In the genomic region with DNA sequence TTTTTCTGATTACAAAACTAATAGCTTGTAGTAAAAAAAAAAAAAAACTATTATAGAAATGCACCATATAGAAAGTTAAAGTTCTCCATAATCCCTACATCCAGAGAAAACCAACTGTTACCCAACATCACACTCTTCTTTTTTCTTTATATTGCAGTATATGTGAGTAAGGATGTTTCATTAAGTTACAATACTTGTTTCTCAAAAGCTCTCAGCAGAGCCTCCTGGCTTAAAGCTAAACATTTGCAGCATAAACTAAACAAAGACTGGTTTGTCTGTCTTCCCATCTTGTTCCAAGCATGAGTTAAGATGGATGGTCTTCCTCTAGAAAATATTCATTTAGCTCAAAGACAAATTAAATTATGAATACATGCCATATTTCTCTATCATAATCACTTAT, we compare ENCODE assay signal across 22 cellular contexts. TPM values are rescaled to one million over a fixed set of nuclear protein-coding genes. Genes with fewer than 3 reads are reported as not detected.
DNase-seq lines count a peak whose midpoint lies in the region; ATAC-seq and TF ChIP-seq lines count a peak whose summit lies in the region.
"Had no signal": no experiment of that assay in that cellular context is flagged by ENCODE, and none has a peak within 500 bp of the region (broad histone marks: within the 10 kb centered on the region; RNA-seq: fewer than 3 reads in every experiment).

No MANE protein-coding gene starts in this region.

- H3K27ac ChIP-seq in AG04450 (ENCODE audit: low read depth, low read length) = no peak overlapping the region
- no peak overlapping the region for H3K27ac ChIP-seq in CD4-positive, alpha-beta T cell (ENCODE audit: low read depth, low read length)
- H3K27ac ChIP-seq in mesenchymal stem cell (ENCODE audit: low read length, poor library complexity, severe bottlenecking) = no peak overlapping the region
- no peak overlapping the region for H3K27ac ChIP-seq in brain microvascular endothelial cell
- H3K27ac ChIP-seq: coronary artery, ovary, right atrium auricular region, RWPE1, SK-N-MC, thoracic aorta had no signal

- TF ChIP-seq CTCF in AG04450 (IDR thresholded peaks at IDR 0.05; ENCODE audit: low read depth, low read length) (peak; percentile 26; the same call in 1 of the 2 replicates), brain microvascular endothelial cell (IDR thresholded peaks at IDR 0.05; ENCODE audit: low read depth, low read length, missing control alignments) (no peak), GM20000 (IDR thresholded peaks at IDR 0.05; ENCODE audit: extremely low read depth, missing control alignments) (no peak)
- TF ChIP-seq CTCF in CD4-positive, alpha-beta T cell (IDR thresholded peaks at IDR 0.05) = no peak

- no peak overlapping the region for H3K14ac ChIP-seq in mesenchymal stem cell (ENCODE audit: low read length in 2 of 2)

- H3K18ac ChIP-seq in mesenchymal stem cell (ENCODE audit: low read depth in 1 of 2, low read length in 2 of 2) = no peak overlapping the region

- no peaks in the 10 kb centered on the region for H3K27me3 Mint-ChIP-seq in CD4-positive, alpha-beta T cell
- no peaks in the 10 kb centered on the region for H3K27me3 Mint-ChIP-seq in activated T-helper 2 cell treated with anti-CD3 and anti-CD28 coated beads, Interferon-gamma antibody, Interleukin-2, Interleukin-4, amounts not matched to agents 10 μg/mL and 5 μg/mL and 100 μg/mL, durations not matched to agents 14 hours and 24 hours and 36 hours (ENCODE audit: low read depth)

- no peak overlapping the region for H2AK5ac ChIP-seq in mesenchymal stem cell (ENCODE audit: low read length, severe bottlenecking)

- H3K27ac Mint-ChIP-seq in CD4-positive, alpha-beta T cell = peak overlapping the region; percentile 10
- H3K27ac Mint-ChIP-seq in activated T-helper 2 cell treated with anti-CD3 and anti-CD28 coated beads, Interferon-gamma antibody, Interleukin-2, Interleukin-4, amounts not matched to agents 10 μg/mL and 5 μg/mL and 100 μg/mL, durations not matched to agents 14 hours and 24 hours and 36 hours = peak overlapping the region; percentile 52
- H3K27ac Mint-ChIP-seq: endodermal cell had no signal

- no peak overlapping the region for H2BK5ac ChIP-seq in mesenchymal stem cell (ENCODE audit: low read depth, low read length, poor library complexity, severe bottlenecking)

- in situ Hi-C loops in brain microvascular endothelial cell (cut with HindIII; ENCODE audit: low pct_ligation_motif_present, low sequenced_read_pairs) = no loop called here

- DNase-seq in AG04450 (ENCODE audit: low read depth, low spot score) (peak; percentile 32), mesenchymal stem cell (peak; percentile 76), brain microvascular endothelial cell (no peak), EL (no peak), GM20000 (ENCODE audit: low spot score) (no peak)
- DNase-seq in CD4-positive, alpha-beta T cell = no peak
- no peak for DNase-seq in activated T-helper 2 cell treated with anti-CD3 and anti-CD28 coated beads, Interferon-gamma antibody, Interleukin-2, Interleukin-4, amounts not matched to agents 10 μg/mL and 5 μg/mL and 100 μg/mL, durations not matched to agents 14 hours and 24 hours and 36 hours (ENCODE audit: low spot score)
- DNase-seq: activated CD4-positive, alpha-beta T cell treated with anti-CD3 and anti-CD28 coated beads, Interleukin-2, amount 50 U/mL, for 4 hours; activated effector memory CD4-positive, alpha-beta T cell treated with anti-CD3 and anti-CD28 coated beads, Interleukin-2, amount 50 U/mL, for 16 hours; DMS 273 treated with DMSO at 0.1 percent for 48 hours; endodermal cell; NCI-H1092 treated with DMSO at 0.1 percent for 48 hours; NCI-H1930; ovary; stimulated activated CD4-positive, alpha-beta T cell treated with anti-CD3 and anti-CD28 coated beads, Interleukin-4, amount 100 ng/mL, for 1 hour; stimulated activated naive CD4-positive, alpha-beta T cell had no signal

- CTCF ChIA-PET in AG04450 (lab: Charles Lee) = interaction anchor here (0.8 to 1.8 kb wide), 6 partner anchors 10 to 396 kb away, joined by 3 to 22 read pairs (median 6); a partner anchor contains a TSS
- CTCF ChIA-PET in CD4-positive, alpha-beta T cell (lab: Charles Lee) = interaction anchor here (0.7 to 1.7 kb wide), 6 partner anchors 21 to 109 kb away, joined by 3 to 6 read pairs (median 4); a partner anchor contains a TSS

- H3K27me3 ChIP-seq in AG04450 (ENCODE audit: control insufficient read depth, insufficient read depth, low read length) (no peaks in the 10 kb centered on the region), mesenchymal stem cell (ENCODE audit: control insufficient read depth in 1 of 2, insufficient read depth in 1 of 2, low read length in 2 of 2) (no peaks in the 10 kb centered on the region), brain microvascular endothelial cell (replicated peaks) (no peaks in the 10 kb centered on the region)
- no peaks in the 10 kb centered on the region for H3K27me3 ChIP-seq in CD4-positive, alpha-beta T cell (ENCODE audit: control insufficient read depth, insufficient read depth, low read length)
- H3K27me3 ChIP-seq: ovary, right atrium auricular region had no signal

- H3K36me3 Mint-ChIP-seq in CD4-positive, alpha-beta T cell (ENCODE audit: low read depth) = peaks cover 38% of the 10 kb centered on the region
- H3K36me3 Mint-ChIP-seq in activated T-helper 2 cell treated with anti-CD3 and anti-CD28 coated beads, Interferon-gamma antibody, Interleukin-2, Interleukin-4, amounts not matched to agents 10 μg/mL and 5 μg/mL and 100 μg/mL, durations not matched to agents 14 hours and 24 hours and 36 hours (ENCODE audit: low read depth) = peaks cover 20% of the 10 kb centered on the region

- peak overlapping the region; percentile 1 for H3K4me3 Mint-ChIP-seq in CD4-positive, alpha-beta T cell
- H3K4me3 Mint-ChIP-seq in activated T-helper 2 cell treated with anti-CD3 and anti-CD28 coated beads, Interferon-gamma antibody, Interleukin-2, Interleukin-4, amounts not matched to agents 10 μg/mL and 5 μg/mL and 100 μg/mL, durations not matched to agents 14 hours and 24 hours and 36 hours (ENCODE audit: low read depth) = no peak overlapping the region
- H3K4me3 Mint-ChIP-seq: CD14-positive monocyte, endodermal cell had no signal

- H3K23ac ChIP-seq in mesenchymal stem cell (ENCODE audit: low read length in 2 of 2) = no peak overlapping the region

- H2BK12ac ChIP-seq in mesenchymal stem cell (ENCODE audit: low read length in 2 of 2) = no peak overlapping the region

- H3K79me1 ChIP-seq in mesenchymal stem cell (replicated peaks; ENCODE audit: low read length, poor library complexity, severe bottlenecking) = peaks cover 9% of the 10 kb centered on the region

- no peak overlapping the region for H2AFZ ChIP-seq in mesenchymal stem cell (ENCODE audit: low read depth, low read length)

- H3K4me1 Mint-ChIP-seq in CD4-positive, alpha-beta T cell (ENCODE audit: low read depth) = peaks cover 69% of the 10 kb centered on the region
- H3K4me1 Mint-ChIP-seq in activated T-helper 2 cell treated with anti-CD3 and anti-CD28 coated beads, Interferon-gamma antibody, Interleukin-2, Interleukin-4, amounts not matched to agents 10 μg/mL and 5 μg/mL and 100 μg/mL, durations not matched to agents 14 hours and 24 hours and 36 hours (ENCODE audit: low read depth) = peaks cover 27% of the 10 kb centered on the region

- H3K9me3 ChIP-seq in AG04450 (ENCODE audit: control insufficient read depth, insufficient read depth, low read length) = no peaks in the 10 kb centered on the region; the same call in 1 of the 2 replicates
- H3K9me3 ChIP-seq in CD4-positive, alpha-beta T cell (ENCODE audit: control insufficient read depth, low read length) = no peaks in the 10 kb centered on the region
- H3K9me3 ChIP-seq in mesenchymal stem cell (ENCODE audit: control insufficient read depth, low read length) = no peaks in the 10 kb centered on the region
- H3K9me3 ChIP-seq: ovary, right atrium auricular region, thoracic aorta had no signal

- no peak overlapping the region for H2BK120ac ChIP-seq in mesenchymal stem cell (ENCODE audit: low read depth, low read length)

- H4K91ac ChIP-seq in mesenchymal stem cell (ENCODE audit: low read length) = no peak overlapping the region

- no peak overlapping the region for H3K4ac ChIP-seq in mesenchymal stem cell (ENCODE audit: low read depth in 1 of 2, low read length in 2 of 2)

- H3K9ac ChIP-seq in mesenchymal stem cell (ENCODE audit: low read length) = no peak overlapping the region

- intact Hi-C loops in CD4-positive, alpha-beta T cell (cut with DNase I, micrococcal nuclease) = loop anchor here in 1 of 2 experiments (5.0 kb wide), 1 partner anchor 33 kb away; no protein-coding TSS in a partner anchor
- intact Hi-C loops in activated T-helper 2 cell treated with anti-CD3 and anti-CD28 coated beads, Interferon-gamma antibody, Interleukin-2, Interleukin-4, amounts not matched to agents 10 μg/mL and 5 μg/mL and 100 μg/mL, durations not matched to agents 14 hours and 24 hours and 36 hours (cut with micrococcal nuclease) = no loop called here

- H3K4me3 ChIP-seq in AG04450 (ENCODE audit: low read depth, low read length) (no peak overlapping the region), mesenchymal stem cell (ENCODE audit: insufficient read depth in 1 of 2, low read depth in 1 of 2, low read length in 2 of 2) (no peak overlapping the region), brain microvascular endothelial cell (ENCODE audit: low read depth, low read length) (no peak overlapping the region)
- H3K4me3 ChIP-seq: coronary artery, ovary, right atrium auricular region, SK-N-MC, thoracic aorta had no signal

- H3K4me2 ChIP-seq in mesenchymal stem cell (ENCODE audit: low read length, poor library complexity, severe bottlenecking) = no peak overlapping the region

- no peak overlapping the region for H4K8ac ChIP-seq in mesenchymal stem cell (ENCODE audit: low read length)

- H3K9me3 Mint-ChIP-seq in CD4-positive, alpha-beta T cell = no peaks in the 10 kb centered on the region
- H3K9me3 Mint-ChIP-seq in activated T-helper 2 cell treated with anti-CD3 and anti-CD28 coated beads, Interferon-gamma antibody, Interleukin-2, Interleukin-4, amounts not matched to agents 10 μg/mL and 5 μg/mL and 100 μg/mL, durations not matched to agents 14 hours and 24 hours and 36 hours = no peaks in the 10 kb centered on the region
- H3K9me3 Mint-ChIP-seq: CD14-positive monocyte, endodermal cell had no signal

- H3K36me3 ChIP-seq in mesenchymal stem cell (ENCODE audit: control insufficient read depth in 1 of 2, insufficient read depth in 2 of 2, low read depth in 1 of 2, low read length in 2 of 2) (peaks cover 7 to 9% of the 10 kb centered on the region in 2 experiments), brain microvascular endothelial cell (replicated peaks) (no peaks in the 10 kb centered on the region)
- H3K36me3 ChIP-seq: ovary, right atrium auricular region, thoracic aorta had no signal

- no peak for ATAC-seq in CD4-positive, alpha-beta T cell (ENCODE audit: poor library complexity)

- POLR2A ChIA-PET in AG04450 (lab: Yijun Ruan, JAX) = interaction anchor here (1.0 to 1.1 kb wide), 3 partner anchors 13 to 119 kb away, joined by 3 to 18 read pairs (median 4); a partner anchor contains a TSS
- POLR2A ChIA-PET in CD4-positive, alpha-beta T cell (lab: Charles Lee) = interaction anchor here (1.0 to 1.4 kb wide), 3 partner anchors 13 to 42 kb away, joined by 4 read pairs; a partner anchor contains a TSS

- peaks cover 4% of the 10 kb centered on the region for H3K4me1 ChIP-seq in mesenchymal stem cell (ENCODE audit: control insufficient read depth, insufficient read depth, low read depth, low read length)
- H3K4me1 ChIP-seq: right atrium auricular region had no signal

- H2BK15ac ChIP-seq in mesenchymal stem cell (ENCODE audit: low read depth, poor library complexity, severe bottlenecking) = no peak overlapping the region

RNA-seq across cellular contexts. Expression of a gene that starts 25.2 kb away (rescaled TPM):
- polyA plus RNA-seq in AG04450 (2011; rRNA removed) = 53.9 and 63.8 TPM in 2 replicates
- polyA minus RNA-seq in AG04450 (2011; rRNA and poly(A)+ RNA removed) = 23.5 and 26.7 TPM in 2 replicates
- 10 to 100 TPM; 88.8 to 92.6 TPM for total RNA-seq in CD4-positive, alpha-beta T cell
- 176 and 188 TPM in 2 replicates for total RNA-seq in activated T-helper 2 cell treated with anti-CD3 and anti-CD28 coated beads, Interferon-gamma antibody, Interleukin-2, Interleukin-4, amounts not matched to agents 10 μg/mL and 5 μg/mL and 100 μg/mL, durations not matched to agents 14 hours and 24 hours and 36 hours
- polyA plus RNA-seq in mesenchymal stem cell (2013, experiment 1 of 2) = 113 TPM
- 122 TPM for polyA plus RNA-seq in mesenchymal stem cell (2013, experiment 2 of 2)

Comparison
In these comparisons a context has a peak if more than half of its experiments do, and no peak if none do; other contexts are left out.
1. DNase-seq: peak in AG04450 (single experiment) and mesenchymal stem cell (single experiment); none in CD4-positive, alpha-beta T cell (0 of 10), activated T-helper 2 cell treated with anti-CD3 and anti-CD28 coated beads, Interferon-gamma antibody, Interleukin-2, Interleukin-4, amounts not matched to agents 10 μg/mL and 5 μg/mL and 100 μg/mL, durations not matched to agents 14 hours and 24 hours and 36 hours (single experiment), brain microvascular endothelial cell (single experiment), EL (single experiment) and GM20000 (single experiment).